8 cellular contexts compared by ENCODE assay signal in the genomic region with DNA sequence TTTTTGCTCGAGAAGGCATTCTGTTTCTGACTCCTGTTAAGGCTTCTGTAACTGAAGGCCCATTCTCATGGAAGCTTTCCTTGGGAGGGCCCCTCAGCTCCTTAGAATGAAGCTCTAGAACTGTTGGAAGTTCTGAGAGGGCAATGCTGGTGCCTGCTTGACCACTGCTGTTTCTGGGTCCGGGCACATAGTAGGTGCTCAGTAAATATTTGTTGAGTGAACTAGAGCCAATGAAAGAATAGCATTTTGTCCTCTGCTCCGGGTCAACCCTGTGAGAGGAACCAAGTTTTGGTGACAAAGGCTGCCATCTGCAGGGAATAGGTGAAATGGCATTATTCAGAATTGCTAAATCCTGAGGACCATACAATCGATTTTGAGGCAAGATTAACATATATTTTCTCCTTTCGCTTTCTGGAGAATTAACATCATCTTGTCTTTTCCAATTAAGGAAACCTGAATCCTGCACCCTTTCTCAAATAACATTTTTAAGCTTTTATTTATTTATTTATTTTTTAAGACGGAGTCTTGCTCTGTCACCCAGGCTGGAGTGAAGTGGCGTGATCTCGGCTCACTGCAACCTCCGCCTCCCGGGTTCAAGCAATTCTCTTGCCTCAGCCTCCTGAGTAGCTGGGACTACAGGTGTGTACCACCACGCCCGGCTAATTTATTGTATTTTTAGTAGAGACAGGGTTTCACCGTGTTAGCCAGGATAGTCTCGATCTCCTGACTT. TPM values are rescaled to one million over a fixed set of nuclear protein-coding genes. Genes with fewer than 3 reads are reported as not detected.
DNase-seq lines count a peak whose midpoint lies in the region; ATAC-seq and TF ChIP-seq lines count a peak whose summit lies in the region.
"Not testable (repeated sequence)": the region's sequence is repeated elsewhere in the genome, so short reads cannot be mapped to it uniquely, and the experiment has no call there.

No MANE protein-coding gene starts in this region.

- not testable (repeated sequence) for H3K79me1 ChIP-seq in mesenchymal stem cell (replicated peaks; ENCODE audit: low read length, poor library complexity, severe bottlenecking)

- not testable (repeated sequence) for H2AK5ac ChIP-seq in mesenchymal stem cell (ENCODE audit: low read length, severe bottlenecking)

- not testable (repeated sequence) for H3K14ac ChIP-seq in mesenchymal stem cell (ENCODE audit: low read length in 2 of 2)

- H3K9me3 Mint-ChIP-seq in HFFc6; T-cell; activated naive CD8-positive, alpha-beta T cell treated with anti-CD3 and anti-CD28 coated beads for 36 hours: not testable (repeated sequence)

- not testable (repeated sequence) for H3K27me3 ChIP-seq in mesenchymal stem cell (ENCODE audit: control insufficient read depth in 1 of 2, insufficient read depth in 1 of 2, low read length in 2 of 2)

- H3K27me3 Mint-ChIP-seq in HFFc6 (ENCODE audit: insufficient read depth); T-cell; activated naive CD8-positive, alpha-beta T cell treated with anti-CD3 and anti-CD28 coated beads for 36 hours: not testable (repeated sequence)

- not testable (repeated sequence) for H3K4ac ChIP-seq in mesenchymal stem cell (ENCODE audit: low read depth in 1 of 2, low read length in 2 of 2)

- H4K91ac ChIP-seq in mesenchymal stem cell (ENCODE audit: low read length) = not testable (repeated sequence)

- H3K18ac ChIP-seq in mesenchymal stem cell (ENCODE audit: low read depth in 1 of 2, low read length in 2 of 2) = not testable (repeated sequence)

- H3K9ac ChIP-seq in mesenchymal stem cell (ENCODE audit: low read length) = not testable (repeated sequence)

- 57% methylated on average over 14 of the region's 14 CpGs for WGBS in mesenchymal stem cell

- TF ChIP-seq CTCF in HFFc6 (IDR thresholded peaks at IDR 0.05) = peak; percentile 83
- TF ChIP-seq CTCF in fibroblast of mammary gland (conservative IDR thresholded peaks at IDR 0.05; ENCODE audit: control insufficient read depth, insufficient read depth, low read depth, low read length) = peak; percentile 74

- not testable (repeated sequence) for H3K27ac ChIP-seq in mesenchymal stem cell (ENCODE audit: low read length, poor library complexity, severe bottlenecking)

- POLR2A ChIA-PET in T-cell (lab: Charles Lee) = interaction anchor here (0.6 to 1.1 kb wide), 6 partner anchors 11 to 152 kb away, joined by 3 to 10 read pairs (median 5); a partner anchor contains a TSS

- not testable (repeated sequence) for H2BK12ac ChIP-seq in mesenchymal stem cell (ENCODE audit: low read length in 2 of 2)

- in situ Hi-C loops in Caki2 (cut with HindIII; ENCODE audit: low pct_unique_long_range_greater_than_20kb, low sequenced_read_pairs) = not testable (repeated sequence)

- not testable (repeated sequence) for H2BK120ac ChIP-seq in mesenchymal stem cell (ENCODE audit: low read depth, low read length)

- H3K4me1 Mint-ChIP-seq in HFFc6 (ENCODE audit: low read depth) = not testable (repeated sequence)
- peaks cover 12 to 20% (median 18%) of the 10 kb centered on the region in 3 donors for H3K4me1 Mint-ChIP-seq in T-cell
- peaks cover 11% of the 10 kb centered on the region for H3K4me1 Mint-ChIP-seq in activated naive CD8-positive, alpha-beta T cell treated with anti-CD3 and anti-CD28 coated beads for 36 hours

- H2AFZ ChIP-seq in mesenchymal stem cell (ENCODE audit: low read depth, low read length) = not testable (repeated sequence)

- not testable (repeated sequence) for H3K23ac ChIP-seq in mesenchymal stem cell (ENCODE audit: low read length in 2 of 2)

- not testable (repeated sequence) for H3K9me3 ChIP-seq in mesenchymal stem cell (ENCODE audit: control insufficient read depth, low read length)

- H3K4me2 ChIP-seq in mesenchymal stem cell (ENCODE audit: low read length, poor library complexity, severe bottlenecking) = not testable (repeated sequence)

- CTCF ChIA-PET in T-cell (lab: Charles Lee) = interaction anchor here (0.5 to 5.2 kb wide), 45 partner anchors 8 to 605 kb away, joined by 3 to 99 read pairs (median 4); a partner anchor contains a TSS

- not testable (repeated sequence) for H3K4me3 Mint-ChIP-seq in HFFc6; T-cell; activated naive CD8-positive, alpha-beta T cell treated with anti-CD3 and anti-CD28 coated beads for 36 hours

- peak; percentile 36 for DNase-seq in Caki2 (ENCODE audit: low read depth)
- peak; percentile 38 for DNase-seq in HFFc6
- peak; percentile 69 for DNase-seq in NCI-H2196 (lab: John Stamatoyannopoulos, UW; ENCODE audit: unreplicated experiment)
- peak in 25 of 34 experiments; percentile 15 to 50 (median 30) for DNase-seq in T-cell
- not testable (repeated sequence) for DNase-seq in activated naive CD8-positive, alpha-beta T cell treated with anti-CD3 and anti-CD28 coated beads for 36 hours
- DNase-seq in fibroblast of mammary gland (ENCODE audit: low read depth) = peak; percentile 67
- DNase-seq in mesenchymal stem cell = peak; percentile 71
- DNase-seq in stimulated activated naive CD4-positive, alpha-beta T cell treated with Interleukin-2 at 50 U/mL for 16 hours (lab: John Stamatoyannopoulos, UW) = peak; percentile 10

- not testable (repeated sequence) for H2BK15ac ChIP-seq in mesenchymal stem cell (ENCODE audit: low read depth, poor library complexity, severe bottlenecking)

- ATAC-seq in T-cell (replicated peaks in 1 of 4) = peak; percentile 74 to 79 (median 76)

- not testable (repeated sequence) for H2BK5ac ChIP-seq in mesenchymal stem cell (ENCODE audit: low read depth, low read length, poor library complexity, severe bottlenecking)

- H4K8ac ChIP-seq in mesenchymal stem cell (ENCODE audit: low read length) = not testable (repeated sequence)

- not testable (repeated sequence) for H3K4me1 ChIP-seq in mesenchymal stem cell (ENCODE audit: control insufficient read depth, insufficient read depth, low read depth, low read length)

- H3K4me3 ChIP-seq in fibroblast of mammary gland (ENCODE audit: control insufficient read depth, low read depth, low read length); mesenchymal stem cell (ENCODE audit: insufficient read depth in 1 of 2, low read depth in 1 of 2, low read length in 2 of 2): not testable (repeated sequence)

- not testable (repeated sequence) for H3K27ac Mint-ChIP-seq in HFFc6
- peak overlapping the region; percentile 16 to 58 for H3K27ac Mint-ChIP-seq in T-cell
- peak overlapping the region; percentile 0 for H3K27ac Mint-ChIP-seq in activated naive CD8-positive, alpha-beta T cell treated with anti-CD3 and anti-CD28 coated beads for 36 hours

- H3K36me3 ChIP-seq in mesenchymal stem cell (ENCODE audit: control insufficient read depth in 1 of 2, insufficient read depth in 2 of 2, low read depth in 1 of 2, low read length in 2 of 2) = not testable (repeated sequence)

- H3K36me3 Mint-ChIP-seq in HFFc6 (ENCODE audit: low read depth); T-cell; activated naive CD8-positive, alpha-beta T cell treated with anti-CD3 and anti-CD28 coated beads for 36 hours: not testable (repeated sequence)

RNA-seq across cellular contexts. Expression of a gene that starts 11.7 kb away (rescaled TPM):
- total RNA-seq in Caki2 (2014; rRNA removed; shearing (Covaris generic); ENCODE audit: low replicate concordance) = 22.3 and 51.3 TPM in 2 replicates
- total RNA-seq in HFFc6 (2021; fragmentation: NEBNext Ultra II Directional; extraction: Animal tissue kit (Norgen Biotek cat#: 25700)) = 10 to 100 TPM; 24.2 to 30.3 (median 25.6) TPM
- total RNA-seq in T-cell = 10 to 100 TPM in 3 of 5 donors, 1 to 10 TPM in 2; 8.8 to 14.1 (median 11.5) TPM
- total RNA-seq in activated naive CD8-positive, alpha-beta T cell treated with anti-CD3 and anti-CD28 coated beads for 36 hours = 10 to 100 TPM; 11.0 to 13.6 TPM
- polyA plus RNA-seq in mesenchymal stem cell (2013, experiment 1 of 2) = 58.1 TPM
- 60.5 TPM for polyA plus RNA-seq in mesenchymal stem cell (2013, experiment 2 of 2)

RNA-seq across cellular contexts. Expression of a gene that starts 19.1 kb away (rescaled TPM):
- 6.1 TPM in 2 replicates for total RNA-seq in Caki2 (2014; rRNA removed; shearing (Covaris generic); ENCODE audit: low replicate concordance)
- 10 to 100 TPM in 5 of 6 experiments, 1 to 10 TPM in 1; 8.9 to 13.6 (median 12.0) TPM for total RNA-seq in HFFc6 (2021; fragmentation: NEBNext Ultra II Directional; extraction: Animal tissue kit (Norgen Biotek cat#: 25700))
- 10 to 100 TPM; 36.0 to 38.1 (median 36.6) TPM for total RNA-seq in T-cell
- 10 to 100 TPM; 46.2 to 48.3 TPM for total RNA-seq in activated naive CD8-positive, alpha-beta T cell treated with anti-CD3 and anti-CD28 coated beads for 36 hours
- 14.0 TPM for polyA plus RNA-seq in mesenchymal stem cell (2013, experiment 1 of 2)
- polyA plus RNA-seq in mesenchymal stem cell (2013, experiment 2 of 2) = 14.8 TPM
